8 cellular contexts compared by ENCODE assay signal in the genomic region with DNA sequence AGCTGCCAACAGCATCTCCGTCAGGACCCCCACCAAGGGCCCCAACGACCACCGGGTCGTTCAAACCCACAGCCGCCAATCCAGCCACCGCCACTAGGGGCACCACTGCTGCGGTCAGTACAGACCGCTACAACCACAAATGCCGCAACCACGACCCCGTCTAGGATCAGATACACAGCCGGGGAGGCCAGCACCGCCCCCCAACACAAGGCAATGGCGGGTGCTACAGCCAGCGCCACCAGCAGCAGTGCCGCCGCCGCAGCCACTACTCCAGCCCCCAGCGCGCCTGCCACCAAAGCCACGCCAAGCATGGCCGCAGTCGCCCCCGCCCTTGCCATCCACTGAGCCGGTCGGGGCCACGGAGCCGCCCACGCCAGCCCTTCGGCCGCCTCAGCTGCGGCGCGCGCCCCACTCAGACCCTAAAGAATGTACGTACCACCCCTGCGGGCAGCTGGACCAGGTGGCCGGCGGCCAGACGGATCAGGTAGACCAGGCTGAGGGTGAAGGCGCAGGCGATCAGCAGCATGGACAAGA. TPM values are rescaled to one million over a fixed set of nuclear protein-coding genes. Genes with fewer than 3 reads are reported as not detected.
DNase-seq lines count a peak whose midpoint lies in the region; ATAC-seq and TF ChIP-seq lines count a peak whose summit lies in the region.

No MANE protein-coding gene starts in this region.

- POLR2A ChIA-PET in CD8-positive, alpha-beta memory T cell (lab: Charles Lee) = interaction anchor here (0.9 to 2.3 kb wide), 4 partner anchors 46 to 314 kb away, joined by 4 to 14 read pairs (median 8); a partner anchor contains a TSS
- POLR2A ChIA-PET in naive thymus-derived CD8-positive, alpha-beta T cell (lab: Charles Lee) = interaction anchor here (1.0 to 2.0 kb wide), 4 partner anchors 76 to 314 kb away, joined by 3 to 11 read pairs (median 4); a partner anchor contains a TSS

- H3K9me3 Mint-ChIP-seq in CD8-positive, alpha-beta memory T cell = no peaks in the 10 kb centered on the region
- no peaks in the 10 kb centered on the region for H3K9me3 Mint-ChIP-seq in activated T-helper 1 cell treated with anti-CD3 and anti-CD28 coated beads, Interleukin-12 subunit alpha, Interleukin-12 subunit beta, Interleukin-2, Interleukin-4 antibody, amounts not matched to agents 30 ng/mL and 10 ng/mL and 1 ng/mL, durations not matched to agents 14 hours and 24 hours and 36 hours
- no peaks in the 10 kb centered on the region for H3K9me3 Mint-ChIP-seq in naive thymus-derived CD8-positive, alpha-beta T cell

- H3K79me2 ChIP-seq in OCI-LY3 (ENCODE audit: low read length) = peaks cover 54% of the 10 kb centered on the region

- intact Hi-C loops in activated T-helper 1 cell treated with anti-CD3 and anti-CD28 coated beads, Interleukin-12 subunit alpha, Interleukin-12 subunit beta, Interleukin-2, Interleukin-4 antibody, amounts not matched to agents 30 ng/mL and 10 ng/mL and 1 ng/mL, durations not matched to agents 14 hours and 24 hours and 36 hours (cut with micrococcal nuclease) = loop anchor here (1.0 to 10.0 kb wide), 13 partner anchors 45 to 1871 kb away; a partner anchor contains a TSS

- ATAC-seq in GM19455 (IDR thresholded peaks at IDR 0.05; ENCODE audit: unreplicated experiment) = peak; percentile 35
- ATAC-seq in HG03575 (IDR thresholded peaks at IDR 0.05; ENCODE audit: extremely low read depth, insufficient number of reproducible peaks, low FRiP score, unreplicated experiment) = peak; percentile 3
- ATAC-seq in naive thymus-derived CD8-positive, alpha-beta T cell = peak; percentile 44 to 47

- H3K27ac Mint-ChIP-seq in CD8-positive, alpha-beta memory T cell = peak overlapping the region; percentile 96 to 100 (median 99)
- peak overlapping the region; percentile 97 for H3K27ac Mint-ChIP-seq in activated T-helper 1 cell treated with anti-CD3 and anti-CD28 coated beads, Interleukin-12 subunit alpha, Interleukin-12 subunit beta, Interleukin-2, Interleukin-4 antibody, amounts not matched to agents 30 ng/mL and 10 ng/mL and 1 ng/mL, durations not matched to agents 14 hours and 24 hours and 36 hours
- H3K27ac Mint-ChIP-seq in naive thymus-derived CD8-positive, alpha-beta T cell = peak overlapping the region; percentile 99 to 100 (median 99)

- H3K4me2 ChIP-seq in OCI-LY3 (ENCODE audit: low read length) = peak overlapping the region; percentile 94

- no peaks in the 10 kb centered on the region for H3K9me3 ChIP-seq in CD8-positive, alpha-beta memory T cell (ENCODE audit: low read length)
- H3K9me3 ChIP-seq in OCI-LY3 (ENCODE audit: insufficient read depth, low read length) = no peaks in the 10 kb centered on the region

- peaks cover 7% of the 10 kb centered on the region for H3K4me1 ChIP-seq in CD8-positive, alpha-beta memory T cell (ENCODE audit: insufficient read depth, low read length)
- H3K4me1 ChIP-seq in OCI-LY3 (ENCODE audit: low read length) = peaks cover 32% of the 10 kb centered on the region

- CTCF ChIA-PET in CD8-positive, alpha-beta memory T cell (lab: Charles Lee) = interaction anchor here (1.3 to 2.3 kb wide), 4 partner anchors 8 to 314 kb away, joined by 3 to 10 read pairs (median 4); a partner anchor contains a TSS

- H3K4me1 Mint-ChIP-seq in CD8-positive, alpha-beta memory T cell = peaks cover 31 to 39% (median 37%) of the 10 kb centered on the region in 3 donors
- H3K4me1 Mint-ChIP-seq in activated T-helper 1 cell treated with anti-CD3 and anti-CD28 coated beads, Interleukin-12 subunit alpha, Interleukin-12 subunit beta, Interleukin-2, Interleukin-4 antibody, amounts not matched to agents 30 ng/mL and 10 ng/mL and 1 ng/mL, durations not matched to agents 14 hours and 24 hours and 36 hours (ENCODE audit: low read depth) = peaks cover 44% of the 10 kb centered on the region
- H3K4me1 Mint-ChIP-seq in naive thymus-derived CD8-positive, alpha-beta T cell = peaks cover 9 to 34% (median 31%) of the 10 kb centered on the region in 4 donors

- H4K20me1 ChIP-seq in OCI-LY3 (ENCODE audit: insufficient read depth, low read length) = peaks cover 39% of the 10 kb centered on the region

- H3K27ac ChIP-seq in CD8-positive, alpha-beta memory T cell (ENCODE audit: low read depth, low read length) = peak overlapping the region; percentile 95
- H3K27ac ChIP-seq in OCI-LY3 (ENCODE audit: low read length) = peak overlapping the region; percentile 90

- peaks cover 0 to 11% of the 10 kb centered on the region in 2 donors for H3K27me3 Mint-ChIP-seq in CD8-positive, alpha-beta memory T cell
- H3K27me3 Mint-ChIP-seq in activated T-helper 1 cell treated with anti-CD3 and anti-CD28 coated beads, Interleukin-12 subunit alpha, Interleukin-12 subunit beta, Interleukin-2, Interleukin-4 antibody, amounts not matched to agents 30 ng/mL and 10 ng/mL and 1 ng/mL, durations not matched to agents 14 hours and 24 hours and 36 hours (ENCODE audit: insufficient read depth) = no peaks in the 10 kb centered on the region
- H3K27me3 Mint-ChIP-seq in naive thymus-derived CD8-positive, alpha-beta T cell = peaks cover 0 to 2% (median 0%) of the 10 kb centered on the region in 5 donors

- H3K36me3 Mint-ChIP-seq in CD8-positive, alpha-beta memory T cell = peaks cover 0 to 26% (median 12%) of the 10 kb centered on the region in 3 donors
- peaks cover 30% of the 10 kb centered on the region for H3K36me3 Mint-ChIP-seq in activated T-helper 1 cell treated with anti-CD3 and anti-CD28 coated beads, Interleukin-12 subunit alpha, Interleukin-12 subunit beta, Interleukin-2, Interleukin-4 antibody, amounts not matched to agents 30 ng/mL and 10 ng/mL and 1 ng/mL, durations not matched to agents 14 hours and 24 hours and 36 hours (ENCODE audit: low read depth)
- H3K36me3 Mint-ChIP-seq in naive thymus-derived CD8-positive, alpha-beta T cell = peaks cover 0 to 14% (median 4%) of the 10 kb centered on the region in 3 donors

- no peaks in the 10 kb centered on the region for H3K36me3 ChIP-seq in CD8-positive, alpha-beta memory T cell (ENCODE audit: insufficient read depth, low read length)
- peaks cover 34% of the 10 kb centered on the region for H3K36me3 ChIP-seq in OCI-LY3 (replicated peaks; ENCODE audit: low read depth, low read length)

- no peaks in the 10 kb centered on the region for H3K27me3 ChIP-seq in CD8-positive, alpha-beta memory T cell (ENCODE audit: insufficient read depth, low read length, poor library complexity, severe bottlenecking)
- no peaks in the 10 kb centered on the region for H3K27me3 ChIP-seq in OCI-LY3 (ENCODE audit: low read depth, low read length)

- H3K4me3 ChIP-seq in CD8-positive, alpha-beta memory T cell (ENCODE audit: low read length) = peak overlapping the region; percentile 89
- H3K4me3 ChIP-seq in OCI-LY3 (ENCODE audit: low read length) = peak overlapping the region; percentile 90
- H3K4me3 ChIP-seq in fibroblast of mammary gland (ENCODE audit: control insufficient read depth, low read depth, low read length) = peak overlapping the region; percentile 94

- peak; percentile 78 for TF ChIP-seq CTCF in OCI-LY3 (IDR thresholded peaks at IDR 0.05; ENCODE audit: low read depth, low read length)
- TF ChIP-seq CTCF in fibroblast of mammary gland (conservative IDR thresholded peaks at IDR 0.05; ENCODE audit: control insufficient read depth, insufficient read depth, low read depth, low read length) = peak; percentile 69

- peak; percentile 55 to 79 (median 64) for DNase-seq in CD8-positive, alpha-beta memory T cell
- DNase-seq in activated T-helper 1 cell treated with anti-CD3 and anti-CD28 coated beads, Interleukin-12 subunit alpha, Interleukin-12 subunit beta, Interleukin-2, Interleukin-4 antibody, amounts not matched to agents 30 ng/mL and 10 ng/mL and 1 ng/mL, durations not matched to agents 14 hours and 24 hours and 36 hours (ENCODE audit: low spot score) = peak; percentile 53
- DNase-seq in fibroblast of mammary gland (ENCODE audit: low read depth) = peak; percentile 63
- DNase-seq in naive thymus-derived CD8-positive, alpha-beta T cell = peak; percentile 44 to 83 (median 64)
- peak in 5 of 6 experiments; percentile 30 to 61 (median 58) for DNase-seq in stimulated activated naive CD4-positive, alpha-beta T cell (lab: John Stamatoyannopoulos, UW)

- peak overlapping the region; percentile 94 to 100 (median 98) for H3K4me3 Mint-ChIP-seq in CD8-positive, alpha-beta memory T cell
- peak overlapping the region; percentile 98 for H3K4me3 Mint-ChIP-seq in activated T-helper 1 cell treated with anti-CD3 and anti-CD28 coated beads, Interleukin-12 subunit alpha, Interleukin-12 subunit beta, Interleukin-2, Interleukin-4 antibody, amounts not matched to agents 30 ng/mL and 10 ng/mL and 1 ng/mL, durations not matched to agents 14 hours and 24 hours and 36 hours
- peak overlapping the region; percentile 93 to 100 (median 98) for H3K4me3 Mint-ChIP-seq in naive thymus-derived CD8-positive, alpha-beta T cell

- H3K9ac ChIP-seq in OCI-LY3 (ENCODE audit: low read length) = peak overlapping the region; percentile 96

- H2AFZ ChIP-seq in OCI-LY3 (ENCODE audit: low read depth, low read length) = peak overlapping the region; percentile 94; the same call in 1 of the 2 replicates

RNA-seq across cellular contexts. Expression of a gene that starts 0.5 kb away (rescaled TPM):
- total RNA-seq in CD8-positive, alpha-beta memory T cell = 10 to 100 TPM; 44.5 TPM
- polyA plus RNA-seq in CD8-positive, alpha-beta memory T cell = 13.4 TPM
- 96.9 and 102 TPM in 2 replicates for total RNA-seq in activated T-helper 1 cell treated with anti-CD3 and anti-CD28 coated beads, Interleukin-12 subunit alpha, Interleukin-12 subunit beta, Interleukin-2, Interleukin-4 antibody, amounts not matched to agents 30 ng/mL and 10 ng/mL and 1 ng/mL, durations not matched to agents 14 hours and 24 hours and 36 hours
- total RNA-seq in naive thymus-derived CD8-positive, alpha-beta T cell = 10 to 100 TPM; 13.1 TPM
- 10 to 100 TPM in 2 of 3 donors, 1 to 10 TPM in 1; 9.4 to 11.9 (median 11.0) TPM for polyA plus RNA-seq in naive thymus-derived CD8-positive, alpha-beta T cell

RNA-seq across cellular contexts. Expression of a gene that starts 45.1 kb away (rescaled TPM):
- total RNA-seq in CD8-positive, alpha-beta memory T cell = not detected
- not detected for polyA plus RNA-seq in CD8-positive, alpha-beta memory T cell
- total RNA-seq in activated T-helper 1 cell treated with anti-CD3 and anti-CD28 coated beads, Interleukin-12 subunit alpha, Interleukin-12 subunit beta, Interleukin-2, Interleukin-4 antibody, amounts not matched to agents 30 ng/mL and 10 ng/mL and 1 ng/mL, durations not matched to agents 14 hours and 24 hours and 36 hours = not detected in 2 replicates
- under 1 TPM in 1 of 2 experiments, not detected in 1; 0.18 TPM for total RNA-seq in naive thymus-derived CD8-positive, alpha-beta T cell
- not detected for polyA plus RNA-seq in naive thymus-derived CD8-positive, alpha-beta T cell

Comparison
In these comparisons a context has a peak if more than half of its experiments do, and no peak if none do; other contexts are left out.
1. Peak in every context shown above with its lines: DNase-seq, ATAC-seq, H3K4me3 ChIP-seq and H3K27ac ChIP-seq.